In the genomic region with DNA sequence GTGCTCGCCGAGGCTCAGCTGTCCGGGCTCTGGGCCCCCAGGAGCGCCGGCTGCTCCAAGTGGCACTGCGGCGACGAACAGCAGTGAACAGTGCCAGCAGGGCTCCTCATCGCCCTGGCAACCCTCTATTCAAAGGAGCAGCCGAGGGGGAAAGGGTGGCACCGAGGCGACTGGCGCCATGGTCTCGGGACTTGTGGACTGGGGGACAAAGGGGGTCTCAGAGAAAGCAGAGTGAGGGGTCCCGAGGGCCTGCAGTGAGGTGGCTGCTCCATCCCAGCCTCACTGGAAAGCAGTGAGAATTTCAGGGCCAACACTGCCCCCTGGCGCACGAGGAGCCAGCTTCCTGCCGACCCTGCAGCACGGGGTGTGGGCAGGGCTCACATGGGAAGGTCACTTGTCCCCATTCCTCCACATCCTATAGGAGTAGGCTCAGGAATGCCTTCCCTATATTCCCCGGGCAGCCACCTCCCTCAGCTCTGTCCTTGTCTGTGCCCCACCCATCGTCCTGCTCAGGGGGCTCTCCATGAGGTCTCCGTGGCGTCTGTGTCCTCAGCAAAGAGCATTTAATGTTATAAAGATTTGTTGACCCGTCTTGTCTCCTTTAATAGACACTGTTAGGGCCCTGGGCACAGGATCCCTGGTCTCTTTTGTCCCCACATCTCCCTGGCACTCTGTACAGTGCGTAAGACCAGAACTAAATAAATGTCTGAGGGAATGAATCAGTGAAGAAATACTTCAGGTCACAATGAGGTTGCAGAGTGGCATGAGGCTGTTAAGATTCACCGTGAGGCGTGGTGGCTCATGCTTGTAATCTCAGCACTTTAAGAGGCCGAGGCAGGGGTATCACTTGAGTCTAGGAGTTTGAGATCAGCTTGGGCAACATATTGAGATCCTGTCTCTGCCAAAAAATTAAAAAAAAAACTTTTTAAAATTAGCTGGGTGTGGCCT, we compare ENCODE assay signal across 8 cellular contexts. TPM values are rescaled to one million over a fixed set of nuclear protein-coding genes. Genes with fewer than 3 reads are reported as not detected.
DNase-seq lines count a peak whose midpoint lies in the region; ATAC-seq and TF ChIP-seq lines count a peak whose summit lies in the region.

No MANE protein-coding gene starts in this region.

- TF ChIP-seq CTCF in brain (conservative IDR thresholded peaks at IDR 0.05): peak; percentile 63 to 82

- H3K4me1 Mint-ChIP-seq in brain (peaks cover 64% of the 10 kb centered on the region), immature natural killer cell (peaks cover 0 to 6% of the 10 kb centered on the region in 2 donors)

- H3K36me3 Mint-ChIP-seq in brain (no peaks in the 10 kb centered on the region), immature natural killer cell (no peaks in the 10 kb centered on the region)

- peak; percentile 56 for DNase-seq in GM03348 (ENCODE audit: low spot score)
- peak; percentile 69 for DNase-seq in NAMALWA (ENCODE audit: low spot score)
- DNase-seq in T1000 (lab: John Stamatoyannopoulos, UW): peak; percentile 34
- peak; percentile 23 to 41 (median 29) for DNase-seq in immature natural killer cell
- DNase-seq in stimulated activated CD4-positive, alpha-beta T cell treated with anti-CD3 and anti-CD28 coated beads, Interleukin-12 subunit alpha, Interleukin-12 subunit beta, amount 100 ng/mL, for 24 hours (ENCODE audit: low read depth in 2 of 2): peak; percentile 21 to 58

- H3K9me3 Mint-ChIP-seq in brain (peaks cover 0 to 4% (median 0%) of the 10 kb centered on the region in 5 experiments), immature natural killer cell (no peaks in the 10 kb centered on the region)

- H3K27me3 Mint-ChIP-seq in brain (peaks cover 4% of the 10 kb centered on the region), immature natural killer cell (ENCODE audit: low read depth in 3 of 3) (peaks cover 0 to 5% (median 2%) of the 10 kb centered on the region in 3 donors)

- peak overlapping the region; percentile 38 to 82 (median 77) for H3K4me3 Mint-ChIP-seq in brain
- H3K4me3 Mint-ChIP-seq in immature natural killer cell: no peak overlapping the region

- no peak for ATAC-seq in GM21360 (IDR thresholded peaks at IDR 0.05; ENCODE audit: unreplicated experiment)
- no peak for ATAC-seq in HG02763 (IDR thresholded peaks at IDR 0.05; ENCODE audit: unreplicated experiment)

- peak overlapping the region; percentile 95 to 99 (median 99) for H3K27ac Mint-ChIP-seq in brain
- H3K27ac Mint-ChIP-seq in immature natural killer cell: no peak overlapping the region

RNA-seq across cellular contexts. Expression of gene LRFN4, which starts 26.4 kb away (rescaled TPM):
- polyA plus RNA-seq in brain (ENCODE audit: insufficient read depth, low read depth, low replicate concordance) (34.4 TPM), immature natural killer cell (under 1 TPM in 2 of 3 donors, not detected in 1; 0.12 to 0.16 TPM)

RNA-seq across cellular contexts. Expression of gene RCE1, which starts 40.1 kb away (rescaled TPM):
- polyA plus RNA-seq in brain (ENCODE audit: insufficient read depth, low read depth, low replicate concordance): 24.2 TPM
- polyA plus RNA-seq in immature natural killer cell: 10 to 100 TPM; 19.5 to 29.1 (median 27.5) TPM

Comparison
In these comparisons a context has a peak if more than half of its experiments do, and no peak if none do; other contexts are left out.
1. H3K27ac Mint-ChIP-seq: peak in brain (5 of 5); none in immature natural killer cell (0 of 6).
2. H3K4me3 Mint-ChIP-seq: peak in brain (5 of 5); none in immature natural killer cell (0 of 5).
3. RNA of gene LRFN4, which starts 26.4 kb away (polyA plus RNA-seq): 34.4 TPM in brain (single experiment); 0.12 to 0.16 TPM in immature natural killer cell; every median in the first group is over 10 times any median in the second.
4. Peak in every context shown above with its lines, with median percentiles within 50 percentile points of each other: DNase-seq.